Comparison of ENCODE assay signal across 24 cellular contexts in the genomic region with DNA sequence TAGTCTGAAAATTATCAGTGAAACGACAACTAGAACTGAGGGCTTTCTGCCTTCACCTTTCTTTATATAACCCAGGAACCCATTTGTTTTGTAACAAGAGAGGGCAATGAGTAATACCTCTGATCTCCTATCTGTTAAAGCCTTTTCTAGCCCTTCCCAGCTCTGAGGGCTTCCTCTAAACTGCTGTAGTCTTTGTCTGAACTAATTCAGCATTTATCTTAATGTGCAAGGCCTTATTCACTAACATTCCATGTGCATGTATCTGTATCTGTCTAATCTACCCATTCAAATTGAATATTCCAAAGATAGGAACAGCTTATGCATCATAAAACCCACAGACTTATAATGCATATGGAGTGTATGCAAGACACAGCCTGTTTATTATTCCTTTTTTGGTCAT.
DNase-seq lines count a peak whose midpoint lies in the region; ATAC-seq, FAIRE-seq and TF ChIP-seq lines count a peak whose summit lies in the region.
"Had no signal": no experiment of that assay in that cellular context is flagged by ENCODE, and none has a peak within 500 bp of the region (broad histone marks: within the 10 kb centered on the region; RNA-seq: fewer than 3 reads in every experiment).

No MANE protein-coding gene starts in this region.

- H3K79me2 ChIP-seq in endothelial cell of umbilical vein (ENCODE audit: control insufficient read depth, insufficient read depth, low read length), result no peaks in the 10 kb centered on the region

- no peaks in the 10 kb centered on the region for H4K20me1 ChIP-seq in endothelial cell of umbilical vein (replicated peaks; ENCODE audit: control insufficient read depth, extremely low read depth, insufficient read depth, low read length)

- dilution Hi-C loops in endothelial cell of umbilical vein (cut with MboI; ENCODE audit: extremely low pct_ligation_motif_present, low sequenced_read_pairs), result no loop called here

- no peak overlapping the region for H2AFZ ChIP-seq in endothelial cell of umbilical vein (ENCODE audit: low read depth, low read length)

- peaks cover 12% of the 10 kb centered on the region in 2 donors for H3K9me3 Mint-ChIP-seq in stimulated activated naive B cell treated with anti-CD40 and anti-IgM and Interleukin-4, amounts not matched to agents 10 μg/mL and 1 μg/mL and 100 μg/mL, for 72 hours

- no peak for TF ChIP-seq CTCF in RWPE1 (conservative IDR thresholded peaks at IDR 0.05; ENCODE audit: low read depth)
- TF ChIP-seq CTCF in endothelial cell of umbilical vein (IDR thresholded peaks at IDR 0.05; ENCODE audit: extremely low read depth in 1 of 2, insufficient read depth in 1 of 2, low read depth in 1 of 2, low read length in 2 of 2), result no peak
- no peak for TF ChIP-seq CTCF in A673 (conservative IDR thresholded peaks at IDR 0.05; ENCODE audit: low read depth, low read length)

- no peak overlapping the region for H3K27ac ChIP-seq in RWPE1
- H3K27ac ChIP-seq in endothelial cell of umbilical vein (ENCODE audit: insufficient read depth, low read depth, low read length), result no peak overlapping the region
- H3K27ac ChIP-seq in A673 (ENCODE audit: low read depth, low read length, poor library complexity, severe bottlenecking), result no peak overlapping the region
- H3K27ac ChIP-seq: lower lobe of right lung, neutrophil, spleen, thyroid gland had no signal

- CTCF ChIA-PET in RWPE1 (lab: Yijun Ruan, JAX) (interaction anchor here (0.6 kb wide), 1 partner anchor 305 kb away, joined by 3 read pairs; no protein-coding TSS in a partner anchor), endothelial cell of umbilical vein (lab: Charles Lee) (interaction anchor here (1.0 to 1.6 kb wide), 3 partner anchors 11 to 18 kb away, joined by 3 to 4 read pairs (median 4); no protein-coding TSS in a partner anchor), A673 (lab: Charles Lee) (no interaction called here)

- FAIRE-seq in H54 (lab: Jason Lieb, UNC) (peak; percentile 20), endothelial cell of umbilical vein (lab: Jason Lieb, UNC) (peak; percentile 15)
- FAIRE-seq: GM19239 had no signal

- H3K36me3 ChIP-seq in endothelial cell of umbilical vein (ENCODE audit: control insufficient read depth in 2 of 2, extremely low read depth in 1 of 2, insufficient read depth in 2 of 2, low read length in 2 of 2) (no peaks in the 10 kb centered on the region), A673 (ENCODE audit: insufficient read depth, low read length, poor library complexity, severe bottlenecking) (no peaks in the 10 kb centered on the region)
- H3K36me3 ChIP-seq: lower lobe of right lung, neutrophil, spleen, thyroid gland had no signal

- H3K4me1 ChIP-seq in endothelial cell of umbilical vein (ENCODE audit: control insufficient read depth, extremely low read depth, insufficient read depth, low read length) (no peaks in the 10 kb centered on the region), A673 (ENCODE audit: insufficient read depth, low read length, poor library complexity, severe bottlenecking) (no peaks in the 10 kb centered on the region)
- H3K4me1 ChIP-seq: lower lobe of right lung, spleen, thyroid gland had no signal

- TF ChIP-seq POLR2A in H54 (IDR thresholded peaks at IDR 0.05; ENCODE audit: low read depth, low read length) (no peak), endothelial cell of umbilical vein (IDR thresholded peaks at IDR 0.05; ENCODE audit: low read depth, low read length) (no peak)

- H3K4me3 ChIP-seq in endothelial cell of umbilical vein (replicated peaks in 1 of 3; ENCODE audit: insufficient read depth in 1 of 3, low read depth in 1 of 3, low read length in 3 of 3) (no peak overlapping the region), A673 (ENCODE audit: low read depth, low read length, poor library complexity, severe bottlenecking) (no peak overlapping the region)
- H3K4me3 ChIP-seq: lower lobe of right lung, spleen, thyroid gland had no signal

- H3K9me3 ChIP-seq in endothelial cell of umbilical vein (replicated peaks; ENCODE audit: control insufficient read depth, insufficient read depth, low read length) (peaks cover 3% of the 10 kb centered on the region), A673 (ENCODE audit: low read depth, low read length, poor library complexity, severe bottlenecking) (no peaks in the 10 kb centered on the region)
- H3K9me3 ChIP-seq: neutrophil, thyroid gland had no signal

- no peak for DNase-seq in H54 (ENCODE audit: insufficient read length, low spot score)
- peak; percentile 18 for DNase-seq in RWPE1 (ENCODE audit: low spot score)
- DNase-seq in endothelial cell of umbilical vein (ENCODE audit: low read depth, low spot score), result peak; percentile 26
- peak; percentile 62 for DNase-seq in non-pigmented ciliary epithelial cell (ENCODE audit: low read depth)
- DNase-seq in NCI-H2227 (lab: John Stamatoyannopoulos, UW; ENCODE audit: unreplicated experiment), result no peak
- DNase-seq in A673 (ENCODE audit: low spot score), result no peak
- no peak for DNase-seq in kidney tubule cell (ENCODE audit: low spot score)
- no peak for DNase-seq in stimulated activated naive B cell treated with anti-CD40 and anti-IgM and Interleukin-4, amounts not matched to agents 10 μg/mL and 1 μg/mL and 100 μg/mL, for 72 hours
- DNase-seq: activated CD4-positive, alpha-beta memory T cell treated with anti-CD3 and anti-CD28 coated beads for 36 hours; activated effector memory CD4-positive, alpha-beta T cell treated with anti-CD3 and anti-CD28 coated beads, Interleukin-2, amount 50 U/mL, for 16 hours; activated naive CD8-positive, alpha-beta T cell treated with anti-CD3 and anti-CD28 coated beads, Interleukin-2, amount 50 U/mL, for 24 hours; activated T-cell treated with anti-CD3 and anti-CD28 coated beads for 4 hours; caudate nucleus; CD8-positive, alpha-beta T cell; kidney; lower lobe of right lung; NCI-H146; NCI-H526; spleen; stimulated activated CD4-positive, alpha-beta T cell treated with anti-CD3 and anti-CD28 coated beads, Interleukin-4, amount 100 ng/mL, for 24 hours; stimulated activated naive CD8-positive, alpha-beta T cell treated with anti-CD3 and anti-CD28 coated beads, Interleukin-15, Interleukin-2, amounts not matched to agents 100 U/mL and 50 U/mL, for 24 hours; thyroid gland had no signal

- POLR2A ChIA-PET in RWPE1 (lab: Yijun Ruan, JAX; ENCODE audit: low non-redundant PET), result no interaction called here
- POLR2A ChIA-PET in endothelial cell of umbilical vein (lab: Charles Lee), result no interaction called here
- POLR2A ChIA-PET in A673 (lab: Charles Lee; ENCODE audit: low non-redundant PET), result no interaction called here

- no peaks in the 10 kb centered on the region for H3K9me1 ChIP-seq in endothelial cell of umbilical vein (replicated peaks; ENCODE audit: control insufficient read depth, extremely low read depth, insufficient read depth, low read length)

- no peak for ATAC-seq in stimulated activated naive B cell treated with anti-CD40 and anti-IgM and Interleukin-4, amounts not matched to agents 10 μg/mL and 1 μg/mL and 100 μg/mL, for 72 hours (replicated peaks)
- ATAC-seq: activated naive CD8-positive, alpha-beta T cell treated with anti-CD3 and anti-CD28 coated beads, Interleukin-2, amount 50 U/mL, for 24 hours; CD8-positive, alpha-beta T cell; lower lobe of right lung; stimulated activated naive CD8-positive, alpha-beta T cell treated with anti-CD3 and anti-CD28 coated beads, Interleukin-15, Interleukin-2, amounts not matched to agents 100 U/mL and 50 U/mL, for 24 hours had no signal

- peaks cover under 1 to 4% of the 10 kb centered on the region in 2 donors for H3K36me3 Mint-ChIP-seq in stimulated activated naive B cell treated with anti-CD40 and anti-IgM and Interleukin-4, amounts not matched to agents 10 μg/mL and 1 μg/mL and 100 μg/mL, for 72 hours
- H3K36me3 Mint-ChIP-seq: activated CD4-positive, alpha-beta memory T cell treated with anti-CD3 and anti-CD28 coated beads for 36 hours; CD8-positive, alpha-beta T cell had no signal

- no peak overlapping the region for H3K27ac Mint-ChIP-seq in stimulated activated naive B cell treated with anti-CD40 and anti-IgM and Interleukin-4, amounts not matched to agents 10 μg/mL and 1 μg/mL and 100 μg/mL, for 72 hours
- H3K27ac Mint-ChIP-seq: activated CD4-positive, alpha-beta memory T cell treated with anti-CD3 and anti-CD28 coated beads for 36 hours; activated naive CD8-positive, alpha-beta T cell treated with anti-CD3 and anti-CD28 coated beads, Interleukin-2, amount 50 U/mL, for 24 hours; CD8-positive, alpha-beta T cell had no signal

- H3K4me3 Mint-ChIP-seq in stimulated activated naive B cell treated with anti-CD40 and anti-IgM and Interleukin-4, amounts not matched to agents 10 μg/mL and 1 μg/mL and 100 μg/mL, for 72 hours, result no peak overlapping the region
- H3K4me3 Mint-ChIP-seq: activated CD4-positive, alpha-beta memory T cell treated with anti-CD3 and anti-CD28 coated beads for 36 hours; activated naive CD8-positive, alpha-beta T cell treated with anti-CD3 and anti-CD28 coated beads, Interleukin-2, amount 50 U/mL, for 24 hours; CD8-positive, alpha-beta T cell had no signal

- H3K9ac ChIP-seq in endothelial cell of umbilical vein (replicated peaks; ENCODE audit: extremely low read depth, insufficient read depth, low read length), result no peak overlapping the region

- H3K4me2 ChIP-seq in endothelial cell of umbilical vein (ENCODE audit: insufficient read depth, low read length), result no peak overlapping the region

- no TSS peak for BruUV-seq in endothelial cell of umbilical vein (replicated peaks; lab: Mats Ljungman, UMichigan)
- BruUV-seq in A673 (replicated peaks; lab: Mats Ljungman, UMichigan), result no TSS peak

- H3K4me1 Mint-ChIP-seq in stimulated activated naive B cell treated with anti-CD40 and anti-IgM and Interleukin-4, amounts not matched to agents 10 μg/mL and 1 μg/mL and 100 μg/mL, for 72 hours, result no peaks in the 10 kb centered on the region
- H3K4me1 Mint-ChIP-seq: activated naive CD8-positive, alpha-beta T cell treated with anti-CD3 and anti-CD28 coated beads, Interleukin-2, amount 50 U/mL, for 24 hours had no signal

- H3K27me3 ChIP-seq in endothelial cell of umbilical vein (ENCODE audit: control insufficient read depth in 2 of 2, insufficient read depth in 2 of 2, low read length in 2 of 2) (no peaks in the 10 kb centered on the region), A673 (replicated peaks; ENCODE audit: insufficient read depth, low read depth, low read length, poor library complexity) (peaks cover 4% of the 10 kb centered on the region)
- H3K27me3 ChIP-seq: neutrophil, spleen, thyroid gland had no signal

- H3K27me3 Mint-ChIP-seq in stimulated activated naive B cell treated with anti-CD40 and anti-IgM and Interleukin-4, amounts not matched to agents 10 μg/mL and 1 μg/mL and 100 μg/mL, for 72 hours, result no peaks in the 10 kb centered on the region
- H3K27me3 Mint-ChIP-seq: activated CD4-positive, alpha-beta memory T cell treated with anti-CD3 and anti-CD28 coated beads for 36 hours; activated naive CD8-positive, alpha-beta T cell treated with anti-CD3 and anti-CD28 coated beads, Interleukin-2, amount 50 U/mL, for 24 hours had no signal

- intact Hi-C loops in endothelial cell of umbilical vein (cut with micrococcal nuclease), result no loop called here
- intact Hi-C loops in A673 (cut with micrococcal nuclease; ENCODE audit: unreplicated experiment), result no loop called here

Comparison
In these comparisons a context has a peak if more than half of its experiments do, and no peak if none do; other contexts are left out.
1. DNase-seq: peak in RWPE1 (single experiment), endothelial cell of umbilical vein (single experiment) and non-pigmented ciliary epithelial cell (single experiment); none in H54 (single experiment), NCI-H2227 (single experiment), A673 (single experiment), kidney tubule cell (single experiment) and stimulated activated naive B cell treated with anti-CD40 and anti-IgM and Interleukin-4, amounts not matched to agents 10 μg/mL and 1 μg/mL and 100 μg/mL, for 72 hours (single experiment).